In genomic region chr3:40574661-40575060, GRCh38 we compare ENCODE assay signal across 18 cellular contexts. TPM values are rescaled to one million over a fixed set of nuclear protein-coding genes. Genes with fewer than 3 reads are reported as not detected.
DNase-seq lines count a peak whose midpoint lies in the region; FAIRE-seq and TF ChIP-seq lines count a peak whose summit lies in the region.
"Had no signal": no experiment of that assay in that cellular context is flagged by ENCODE, and none has a peak within 500 bp of the region (broad histone marks: within the 10 kb centered on the region; RNA-seq: fewer than 3 reads in every experiment).

No MANE protein-coding gene starts in this region.

- H3K9me3 ChIP-seq in astrocyte (ENCODE audit: insufficient read depth, low read depth, low read length) = no peaks in the 10 kb centered on the region
- H3K9me3 ChIP-seq: BE2C, left ventricle myocardium inferior had no signal

- no peak overlapping the region for H3K4me3 Mint-ChIP-seq in astrocyte (ENCODE audit: unreplicated experiment)
- H3K4me3 Mint-ChIP-seq in activated CD4-positive, alpha-beta memory T cell treated with anti-CD3 and anti-CD28 coated beads for 36 hours = no peak overlapping the region
- H3K4me3 Mint-ChIP-seq: effector memory CD8-positive, alpha-beta T cell; T-helper 1 cell treated with Interleukin-12 subunit alpha and Interleukin-12 subunit beta and Interleukin-4 antibody, amounts not matched to agents 30 μg/mL and 1 μg/mL, for 36 hours had no signal

- no peaks in the 10 kb centered on the region for H3K36me3 Mint-ChIP-seq in astrocyte (ENCODE audit: low read depth, unreplicated experiment)
- no peaks in the 10 kb centered on the region for H3K36me3 Mint-ChIP-seq in activated CD4-positive, alpha-beta memory T cell treated with anti-CD3 and anti-CD28 coated beads for 36 hours

- no peaks in the 10 kb centered on the region for H3K36me3 ChIP-seq in astrocyte (ENCODE audit: insufficient read depth, low read length)
- H3K36me3 ChIP-seq: BE2C, left ventricle myocardium inferior had no signal

- H3K9me3 Mint-ChIP-seq in astrocyte (ENCODE audit: unreplicated experiment) = no peaks in the 10 kb centered on the region
- H3K9me3 Mint-ChIP-seq in activated CD4-positive, alpha-beta memory T cell treated with anti-CD3 and anti-CD28 coated beads for 36 hours = no peaks in the 10 kb centered on the region
- H3K9me3 Mint-ChIP-seq: effector memory CD8-positive, alpha-beta T cell; T-helper 1 cell treated with Interleukin-12 subunit alpha and Interleukin-12 subunit beta and Interleukin-4 antibody, amounts not matched to agents 30 μg/mL and 1 μg/mL, for 36 hours had no signal

- H3K27ac ChIP-seq in astrocyte (ENCODE audit: low read depth, low read length) = no peak overlapping the region
- H3K27ac ChIP-seq: left ventricle myocardium inferior had no signal

- H2AFZ ChIP-seq in astrocyte (ENCODE audit: low read depth, low read length) = no peak overlapping the region

- intact Hi-C loops in activated CD4-positive, alpha-beta memory T cell treated with anti-CD3 and anti-CD28 coated beads for 36 hours (cut with micrococcal nuclease) = no loop called here

- no peaks in the 10 kb centered on the region for H3K79me2 ChIP-seq in astrocyte (ENCODE audit: insufficient read depth, low read length)

- peak overlapping the region; percentile 40 for H3K4me2 ChIP-seq in astrocyte (ENCODE audit: low read length)

- H3K9ac ChIP-seq in astrocyte (ENCODE audit: low read length) = no peak overlapping the region

- no peak overlapping the region for H3K27ac Mint-ChIP-seq in astrocyte (ENCODE audit: unreplicated experiment)
- no peak overlapping the region for H3K27ac Mint-ChIP-seq in activated CD4-positive, alpha-beta memory T cell treated with anti-CD3 and anti-CD28 coated beads for 36 hours
- H3K27ac Mint-ChIP-seq: effector memory CD8-positive, alpha-beta T cell; T-helper 1 cell treated with Interleukin-12 subunit alpha and Interleukin-12 subunit beta and Interleukin-4 antibody, amounts not matched to agents 30 μg/mL and 1 μg/mL, for 36 hours had no signal

- CTCF ChIA-PET in activated CD4-positive, alpha-beta memory T cell treated with anti-CD3 and anti-CD28 coated beads for 36 hours (lab: Charles Lee) = interaction anchor here (0.7 kb wide), 1 partner anchor 696 kb away, joined by 3 read pairs; no protein-coding TSS in a partner anchor
- CTCF ChIA-PET in HEK293T (lab: Yijun Ruan, JAX) = no interaction called here

- peaks cover 5% of the 10 kb centered on the region for H3K4me1 ChIP-seq in astrocyte (ENCODE audit: insufficient read depth, low read length)
- H3K4me1 ChIP-seq: BE2C, left ventricle myocardium inferior had no signal

- TF ChIP-seq CTCF in astrocyte (IDR thresholded peaks at IDR 0.05; ENCODE audit: insufficient read depth, low read depth, low read length) = no peak

- DNase-seq in AG20443 (ENCODE audit: low spot score) (peak; percentile 50), M059J (ENCODE audit: low read depth) (peak; percentile 51), astrocyte (ENCODE audit: low read depth) (peak; percentile 55), midbrain (lab: John Stamatoyannopoulos, UW) (peak; percentile 15), NCI-H187 (lab: John Stamatoyannopoulos, UW) (no peak), NCI-H1105 (lab: John Stamatoyannopoulos, UW) (no peak), HEK293T (ENCODE audit: extremely low spot score) (no peak)
- DNase-seq in activated CD4-positive, alpha-beta memory T cell treated with anti-CD3 and anti-CD28 coated beads for 36 hours = no peak
- DNase-seq: activated CD4-positive, alpha-beta T cell treated with anti-CD3 and anti-CD28 coated beads for 1 hour; activated naive CD4-positive, alpha-beta T cell treated with Interleukin-2 at 50 U/mL for 16 hours; BE2C; effector memory CD8-positive, alpha-beta T cell; Karpas-422; left ventricle myocardium inferior; NCI-H1694; stimulated activated CD4-positive, alpha-beta T cell treated with anti-CD3 and anti-CD28 coated beads, Interleukin-15, amount 100 ng/mL, for 24 hours had no signal

- H3K27me3 Mint-ChIP-seq in astrocyte (ENCODE audit: low read depth, unreplicated experiment) = peaks cover 9% of the 10 kb centered on the region
- peaks cover 4% of the 10 kb centered on the region for H3K27me3 Mint-ChIP-seq in activated CD4-positive, alpha-beta memory T cell treated with anti-CD3 and anti-CD28 coated beads for 36 hours

- POLR2A ChIA-PET in activated CD4-positive, alpha-beta memory T cell treated with anti-CD3 and anti-CD28 coated beads for 36 hours (lab: Charles Lee) = no interaction called here
- POLR2A ChIA-PET in HEK293T (lab: Yijun Ruan, JAX) = no interaction called here

- FAIRE-seq in astrocyte (lab: Jason Lieb, UNC) = no peak
- FAIRE-seq: bronchial epithelial cell had no signal

- no peaks in the 10 kb centered on the region for H4K20me1 ChIP-seq in astrocyte (ENCODE audit: insufficient read depth, low read length)

- H3K4me3 ChIP-seq in astrocyte (ENCODE audit: insufficient read depth, low read depth, low read length) = no peak overlapping the region
- H3K4me3 ChIP-seq: left ventricle myocardium inferior had no signal

- peaks cover 14% of the 10 kb centered on the region for H3K27me3 ChIP-seq in astrocyte (ENCODE audit: insufficient read depth, low read length)
- H3K27me3 ChIP-seq: BE2C had no signal

- H3K4me1 Mint-ChIP-seq in astrocyte (ENCODE audit: low read depth, unreplicated experiment) = no peaks in the 10 kb centered on the region
- no peaks in the 10 kb centered on the region for H3K4me1 Mint-ChIP-seq in activated CD4-positive, alpha-beta memory T cell treated with anti-CD3 and anti-CD28 coated beads for 36 hours (ENCODE audit: low read depth)

TF ChIP-seq in HEK293T, 16 proteins besides CTCF, POLR2A, EP300 and RAD21:
- TF ChIP-seq BHLHE40 (IDR thresholded peaks at IDR 0.05; ENCODE audit: borderline replicate concordance) (no peak), SP1 (IDR thresholded peaks at IDR 0.05) (no peak), LEF1 (IDR thresholded peaks at IDR 0.05; ENCODE audit: borderline replicate concordance) (no peak), HDGF (IDR thresholded peaks at IDR 0.05; ENCODE audit: borderline replicate concordance) (no peak), L3MBTL2 (conservative IDR thresholded peaks at IDR 0.05) (no peak), FOXK2 (IDR thresholded peaks at IDR 0.05) (no peak), NFRKB (IDR thresholded peaks at IDR 0.05) (no peak), ELF4 (IDR thresholded peaks at IDR 0.05) (no peak), FOXA1 (IDR thresholded peaks at IDR 0.05) (no peak), TARDBP (IDR thresholded peaks at IDR 0.05) (no peak), ARNT (IDR thresholded peaks at IDR 0.05) (no peak), FOXM1 (IDR thresholded peaks at IDR 0.05; ENCODE audit: borderline replicate concordance) (no peak), SUZ12 (IDR thresholded peaks at IDR 0.05) (no peak)
- TF ChIP-seq, protein P1, sequence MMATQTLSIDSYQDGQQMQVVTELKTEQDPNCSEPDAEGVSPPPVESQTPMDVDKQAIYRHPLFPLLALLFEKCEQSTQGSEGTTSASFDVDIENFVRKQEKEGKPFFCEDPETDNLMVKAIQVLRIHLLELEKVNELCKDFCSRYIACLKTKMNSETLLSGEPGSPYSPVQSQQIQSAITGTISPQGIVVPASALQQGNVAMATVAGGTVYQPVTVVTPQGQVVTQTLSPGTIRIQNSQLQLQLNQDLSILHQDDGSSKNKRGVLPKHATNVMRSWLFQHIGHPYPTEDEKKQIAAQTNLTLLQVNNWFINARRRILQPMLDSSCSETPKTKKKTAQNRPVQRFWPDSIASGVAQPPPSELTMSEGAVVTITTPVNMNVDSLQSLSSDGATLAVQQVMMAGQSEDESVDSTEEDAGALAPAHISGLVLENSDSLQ (IDR thresholded peaks at IDR 0.05) = no peak

RNA-seq across cellular contexts. Expression of gene ZNF621, which starts 49.9 kb away (rescaled TPM):
- total RNA-seq in M059J (2014; rRNA removed; shearing (Covaris generic)) = 3.4 and 7.9 TPM in 2 replicates
- 26.6 and 28.9 TPM in 2 replicates for total RNA-seq in astrocyte
- 10 to 100 TPM; 19.7 to 22.3 TPM for total RNA-seq in activated CD4-positive, alpha-beta memory T cell treated with anti-CD3 and anti-CD28 coated beads for 36 hours

Comparison
In these comparisons a context has a peak if more than half of its experiments do, and no peak if none do; other contexts are left out.
1. DNase-seq: peak in AG20443 (single experiment), M059J (single experiment), astrocyte (single experiment) and midbrain (single experiment); none in NCI-H187 (0 of 2), NCI-H1105 (single experiment), activated CD4-positive, alpha-beta memory T cell treated with anti-CD3 and anti-CD28 coated beads for 36 hours (single experiment) and HEK293T (single experiment).